In the genomic region with DNA sequence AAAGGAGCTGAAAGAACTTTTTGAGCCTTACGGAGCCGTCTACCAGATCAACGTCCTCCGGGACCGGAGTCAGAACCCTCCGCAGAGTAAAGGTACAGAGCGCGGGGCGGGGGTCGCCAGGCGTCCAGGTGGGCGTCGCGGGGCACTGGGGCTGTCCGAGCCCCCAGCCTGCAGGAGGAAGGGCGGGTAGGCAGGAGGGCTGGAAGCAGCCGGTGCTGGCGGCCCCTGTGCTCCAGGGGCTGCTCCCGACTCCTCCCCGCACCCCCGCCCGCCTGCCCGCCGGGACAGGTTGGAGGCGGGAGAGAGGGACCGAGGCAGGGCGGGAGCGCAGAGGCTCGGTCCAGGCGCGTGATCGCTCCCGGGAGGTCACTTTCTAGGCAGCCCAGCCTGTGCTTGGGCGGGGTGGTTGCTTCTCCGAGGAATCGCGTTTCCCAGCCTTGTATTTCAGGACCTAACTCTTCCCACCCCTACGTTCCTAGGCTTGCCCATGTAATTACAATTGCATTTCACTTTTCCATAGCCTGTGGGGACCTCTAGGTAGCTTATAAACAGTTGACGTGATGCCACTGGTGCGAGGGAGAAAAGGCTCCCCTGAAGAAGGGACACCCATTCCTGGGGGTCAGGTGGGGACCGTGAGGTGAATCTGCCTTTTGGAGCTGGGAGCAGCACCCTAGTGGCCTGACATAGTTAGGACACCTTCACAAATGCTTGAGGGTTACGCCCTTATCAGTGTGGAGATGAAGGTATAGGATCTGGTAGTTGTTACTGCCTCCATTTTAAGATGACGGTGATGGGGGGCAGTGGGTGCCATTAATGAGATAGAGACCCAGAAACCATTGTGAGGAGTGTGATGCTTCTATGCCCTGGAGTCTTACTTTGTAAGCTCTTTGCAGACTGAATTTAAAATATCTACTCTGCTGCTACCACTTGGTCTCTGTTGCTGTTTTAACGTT, we compare ENCODE assay signal across 8 cellular contexts.
DNase-seq lines count a peak whose midpoint lies in the region; ATAC-seq and TF ChIP-seq lines count a peak whose summit lies in the region.

No MANE protein-coding gene starts in this region.

- TF ChIP-seq CTCF in WERI-Rb-1 (IDR thresholded peaks at IDR 0.05; ENCODE audit: low read depth, low read length): 0 out of 2 replicates have a peak, but pooled peaks have one; percentile 7

- H3K36me3 ChIP-seq in WERI-Rb-1: no peaks in the 10 kb centered on the region

- H3K9me3 ChIP-seq in WERI-Rb-1 (ENCODE audit: severe bottlenecking): no peaks in the 10 kb centered on the region

- H3K27ac ChIP-seq in WERI-Rb-1: no peak overlapping the region
- H3K27ac ChIP-seq in cingulate gyrus (ENCODE audit: low read depth, low read length): peak overlapping the region; percentile 78

- no peaks in the 10 kb centered on the region for H3K27me3 ChIP-seq in WERI-Rb-1 (ENCODE audit: insufficient read depth, low read depth, severe bottlenecking)

- no peak overlapping the region for H3K4me3 ChIP-seq in WERI-Rb-1 (ENCODE audit: low read depth, low read length)

- peak; percentile 46 for DNase-seq in COLO829 (ENCODE audit: low spot score)
- no peak for DNase-seq in WERI-Rb-1
- peak; percentile 64 for DNase-seq in medulla oblongata (ENCODE audit: extremely low spot score)
- peak; percentile 73 for DNase-seq in stimulated activated naive CD4-positive, alpha-beta T cell treated with Interleukin-2 at 50 U/mL for 16 hours (lab: John Stamatoyannopoulos, UW)
- DNase-seq in NCI-H1092 (lab: John Stamatoyannopoulos, UW): no peak

- ATAC-seq in GM21360 (IDR thresholded peaks at IDR 0.05; ENCODE audit: unreplicated experiment) (peak; percentile 52), HG03575 (IDR thresholded peaks at IDR 0.05; ENCODE audit: extremely low read depth, insufficient number of reproducible peaks, low FRiP score, unreplicated experiment) (peak; percentile 46)

Comparison
In these comparisons a context has a peak if more than half of its experiments do, and no peak if none do; other contexts are left out.
1. DNase-seq: peak in COLO829 (single experiment), medulla oblongata (single experiment) and stimulated activated naive CD4-positive, alpha-beta T cell treated with Interleukin-2 at 50 U/mL for 16 hours (single experiment); none in WERI-Rb-1 (single experiment) and NCI-H1092 (single experiment).